Comparison of ENCODE assay signal across 1 cellular context in the genomic region with DNA sequence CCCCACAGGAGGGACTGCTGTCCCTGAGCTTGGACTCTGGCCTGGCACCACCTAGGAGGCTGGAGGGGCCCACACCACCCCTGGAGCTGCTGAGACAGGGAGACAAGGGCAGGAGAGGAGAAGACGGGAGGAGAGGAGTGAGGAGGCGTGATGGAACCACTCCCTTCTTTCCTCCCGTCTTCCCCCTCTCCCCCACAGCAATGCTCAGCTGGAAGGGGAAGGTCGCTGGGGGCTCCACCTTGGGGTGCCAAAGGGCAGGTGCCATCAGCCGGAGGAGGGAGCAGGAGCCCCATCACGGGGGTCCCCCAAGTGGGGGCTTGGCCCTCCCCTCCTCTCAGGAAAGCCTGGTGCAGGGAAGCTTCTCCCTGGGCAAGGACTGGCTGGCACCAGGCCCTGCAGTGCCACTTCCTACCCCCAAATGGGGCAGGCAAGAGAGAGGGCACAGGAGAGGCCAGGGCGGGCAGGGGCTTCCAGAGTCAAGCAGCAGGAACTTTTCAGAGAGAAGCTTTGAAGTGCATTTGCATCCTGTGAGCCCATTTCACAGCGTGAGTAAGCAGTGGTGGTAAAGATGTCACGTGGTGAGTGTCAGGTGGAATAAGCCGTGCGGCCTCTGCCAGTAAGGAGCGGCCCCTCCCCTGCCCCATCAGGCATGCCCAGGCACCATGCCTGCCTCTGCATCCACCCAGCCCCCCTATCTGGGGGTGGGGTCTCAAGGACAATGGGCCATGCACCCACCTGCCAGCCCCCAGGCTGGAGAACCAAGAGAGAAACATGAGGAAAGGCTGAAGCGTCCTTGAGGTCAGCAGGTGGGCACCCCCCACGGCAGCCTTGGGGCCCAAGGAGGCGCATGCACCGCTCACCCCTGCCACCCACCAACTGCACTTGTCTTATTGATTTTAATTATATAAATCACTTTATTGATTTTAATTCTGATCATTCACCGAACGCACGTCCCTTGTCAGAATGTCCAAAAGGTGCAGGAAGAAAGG.
TF ChIP-seq lines count a peak whose summit lies in the region.

No MANE protein-coding gene starts in this region.

TF ChIP-seq in HepG2, 621 proteins besides CTCF, POLR2A, EP300 and RAD21 (continued from another document and continues in another):
- TF ChIP-seq, protein P1, sequence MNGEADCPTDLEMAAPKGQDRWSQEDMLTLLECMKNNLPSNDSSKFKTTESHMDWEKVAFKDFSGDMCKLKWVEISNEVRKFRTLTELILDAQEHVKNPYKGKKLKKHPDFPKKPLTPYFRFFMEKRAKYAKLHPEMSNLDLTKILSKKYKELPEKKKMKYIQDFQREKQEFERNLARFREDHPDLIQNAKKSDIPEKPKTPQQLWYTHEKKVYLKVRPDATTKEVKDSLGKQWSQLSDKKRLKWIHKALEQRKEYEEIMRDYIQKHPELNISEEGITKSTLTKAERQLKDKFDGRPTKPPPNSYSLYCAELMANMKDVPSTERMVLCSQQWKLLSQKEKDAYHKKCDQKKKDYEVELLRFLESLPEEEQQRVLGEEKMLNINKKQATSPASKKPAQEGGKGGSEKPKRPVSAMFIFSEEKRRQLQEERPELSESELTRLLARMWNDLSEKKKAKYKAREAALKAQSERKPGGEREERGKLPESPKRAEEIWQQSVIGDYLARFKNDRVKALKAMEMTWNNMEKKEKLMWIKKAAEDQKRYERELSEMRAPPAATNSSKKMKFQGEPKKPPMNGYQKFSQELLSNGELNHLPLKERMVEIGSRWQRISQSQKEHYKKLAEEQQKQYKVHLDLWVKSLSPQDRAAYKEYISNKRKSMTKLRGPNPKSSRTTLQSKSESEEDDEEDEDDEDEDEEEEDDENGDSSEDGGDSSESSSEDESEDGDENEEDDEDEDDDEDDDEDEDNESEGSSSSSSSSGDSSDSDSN (CRISPR knock-in tag; IDR thresholded peaks at IDR 0.05) = no peak; the same call in 1 of the 2 replicates
- TF ChIP-seq ZNF205 (CRISPR knock-in tag; IDR thresholded peaks at IDR 0.05) = no peak
- no peak for TF ChIP-seq PITX1 (CRISPR knock-in tag; IDR thresholded peaks at IDR 0.05)
- no peak for TF ChIP-seq ZFP1 (CRISPR knock-in tag; IDR thresholded peaks at IDR 0.05)
- no peak for TF ChIP-seq PHF21A (CRISPR knock-in tag; IDR thresholded peaks at IDR 0.05)
- no peak for TF ChIP-seq HNF4A (CRISPR knock-in tag; IDR thresholded peaks at IDR 0.05)
- TF ChIP-seq, protein P2, sequence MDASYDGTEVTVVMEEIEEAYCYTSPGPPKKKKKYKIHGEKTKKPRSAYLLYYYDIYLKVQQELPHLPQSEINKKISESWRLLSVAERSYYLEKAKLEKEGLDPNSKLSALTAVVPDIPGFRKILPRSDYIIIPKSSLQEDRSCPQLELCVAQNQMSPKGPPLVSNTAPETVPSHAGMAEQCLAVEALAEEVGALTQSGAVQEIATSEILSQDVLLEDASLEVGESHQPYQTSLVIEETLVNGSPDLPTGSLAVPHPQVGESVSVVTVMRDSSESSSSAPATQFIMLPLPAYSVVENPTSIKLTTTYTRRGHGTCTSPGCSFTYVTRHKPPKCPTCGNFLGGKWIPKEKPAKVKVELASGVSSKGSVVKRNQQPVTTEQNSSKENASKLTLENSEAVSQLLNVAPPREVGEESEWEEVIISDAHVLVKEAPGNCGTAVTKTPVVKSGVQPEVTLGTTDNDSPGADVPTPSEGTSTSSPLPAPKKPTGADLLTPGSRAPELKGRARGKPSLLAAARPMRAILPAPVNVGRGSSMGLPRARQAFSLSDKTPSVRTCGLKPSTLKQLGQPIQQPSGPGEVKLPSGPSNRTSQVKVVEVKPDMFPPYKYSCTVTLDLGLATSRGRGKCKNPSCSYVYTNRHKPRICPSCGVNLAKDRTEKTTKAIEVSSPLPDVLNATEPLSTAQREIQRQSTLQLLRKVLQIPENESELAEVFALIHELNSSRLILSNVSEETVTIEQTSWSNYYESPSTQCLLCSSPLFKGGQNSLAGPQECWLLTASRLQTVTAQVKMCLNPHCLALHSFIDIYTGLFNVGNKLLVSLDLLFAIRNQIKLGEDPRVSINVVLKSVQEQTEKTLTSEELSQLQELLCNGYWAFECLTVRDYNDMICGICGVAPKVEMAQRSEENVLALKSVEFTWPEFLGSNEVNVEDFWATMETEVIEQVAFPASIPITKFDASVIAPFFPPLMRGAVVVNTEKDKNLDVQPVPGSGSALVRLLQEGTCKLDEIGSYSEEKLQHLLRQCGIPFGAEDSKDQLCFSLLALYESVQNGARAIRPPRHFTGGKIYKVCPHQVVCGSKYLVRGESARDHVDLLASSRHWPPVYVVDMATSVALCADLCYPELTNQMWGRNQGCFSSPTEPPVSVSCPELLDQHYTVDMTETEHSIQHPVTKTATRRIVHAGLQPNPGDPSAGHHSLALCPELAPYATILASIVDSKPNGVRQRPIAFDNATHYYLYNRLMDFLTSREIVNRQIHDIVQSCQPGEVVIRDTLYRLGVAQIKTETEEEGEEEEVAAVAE (CRISPR knock-in tag; IDR thresholded peaks at IDR 0.05; ENCODE audit: borderline replicate concordance) = no peak
- TF ChIP-seq CREM (IDR thresholded peaks at IDR 0.05) = no peak
- TF ChIP-seq CREM (CRISPR knock-in tag; IDR thresholded peaks at IDR 0.05) = no peak
- TF ChIP-seq, protein P3, sequence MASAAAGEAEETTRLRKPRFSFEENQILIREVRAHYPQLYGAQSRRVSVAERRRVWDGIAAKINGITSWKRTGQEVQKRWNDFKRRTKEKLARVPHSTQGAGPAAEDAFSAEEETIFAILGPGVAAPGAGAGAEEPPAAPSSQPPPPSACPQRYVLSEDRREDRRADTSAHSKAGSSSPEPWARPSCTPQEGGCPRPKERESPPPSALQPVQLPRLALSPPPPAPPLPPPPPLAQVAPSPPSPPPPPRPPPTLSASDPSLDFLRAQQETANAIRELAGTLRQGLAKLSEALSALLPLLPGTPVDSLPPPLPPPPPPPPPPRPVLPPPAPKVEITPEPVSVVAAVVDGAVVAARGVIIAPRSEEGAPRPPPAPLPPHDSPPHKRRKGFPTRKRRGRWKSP (CRISPR knock-in tag; IDR thresholded peaks at IDR 0.05) = no peak
- peak; percentile 11 for TF ChIP-seq AGO2 (optimal IDR thresholded peaks at IDR 0.05; ENCODE audit: low read depth, low read length)
- TF ChIP-seq TFE3 (CRISPR knock-in tag; IDR thresholded peaks at IDR 0.05) = no peak
- TF ChIP-seq ZNF883 (CRISPR knock-in tag; IDR thresholded peaks at IDR 0.05; ENCODE audit: not compliant biosample characterization) = no peak
- TF ChIP-seq PRDM15 (CRISPR knock-in tag; IDR thresholded peaks at IDR 0.05) = no peak
- no peak for TF ChIP-seq HNRNPK (IDR thresholded peaks at IDR 0.05; ENCODE audit: low read depth, low read length, poor library complexity, severe bottlenecking)
- TF ChIP-seq, protein P4, sequence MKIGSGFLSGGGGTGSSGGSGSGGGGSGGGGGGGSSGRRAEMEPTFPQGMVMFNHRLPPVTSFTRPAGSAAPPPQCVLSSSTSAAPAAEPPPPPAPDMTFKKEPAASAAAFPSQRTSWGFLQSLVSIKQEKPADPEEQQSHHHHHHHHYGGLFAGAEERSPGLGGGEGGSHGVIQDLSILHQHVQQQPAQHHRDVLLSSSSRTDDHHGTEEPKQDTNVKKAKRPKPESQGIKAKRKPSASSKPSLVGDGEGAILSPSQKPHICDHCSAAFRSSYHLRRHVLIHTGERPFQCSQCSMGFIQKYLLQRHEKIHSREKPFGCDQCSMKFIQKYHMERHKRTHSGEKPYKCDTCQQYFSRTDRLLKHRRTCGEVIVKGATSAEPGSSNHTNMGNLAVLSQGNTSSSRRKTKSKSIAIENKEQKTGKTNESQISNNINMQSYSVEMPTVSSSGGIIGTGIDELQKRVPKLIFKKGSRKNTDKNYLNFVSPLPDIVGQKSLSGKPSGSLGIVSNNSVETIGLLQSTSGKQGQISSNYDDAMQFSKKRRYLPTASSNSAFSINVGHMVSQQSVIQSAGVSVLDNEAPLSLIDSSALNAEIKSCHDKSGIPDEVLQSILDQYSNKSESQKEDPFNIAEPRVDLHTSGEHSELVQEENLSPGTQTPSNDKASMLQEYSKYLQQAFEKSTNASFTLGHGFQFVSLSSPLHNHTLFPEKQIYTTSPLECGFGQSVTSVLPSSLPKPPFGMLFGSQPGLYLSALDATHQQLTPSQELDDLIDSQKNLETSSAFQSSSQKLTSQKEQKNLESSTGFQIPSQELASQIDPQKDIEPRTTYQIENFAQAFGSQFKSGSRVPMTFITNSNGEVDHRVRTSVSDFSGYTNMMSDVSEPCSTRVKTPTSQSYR (CRISPR knock-in tag; IDR thresholded peaks at IDR 0.05; ENCODE audit: borderline replicate concordance) = no peak
- TF ChIP-seq STAT6 (CRISPR knock-in tag; IDR thresholded peaks at IDR 0.05; ENCODE audit: borderline replicate concordance) = no peak
- TF ChIP-seq ZNF12 (CRISPR knock-in tag; IDR thresholded peaks at IDR 0.05) = no peak
- no peak for TF ChIP-seq PBX3 (CRISPR knock-in tag; IDR thresholded peaks at IDR 0.05; ENCODE audit: borderline replicate concordance)
- TF ChIP-seq ZNF781 (CRISPR knock-in tag; IDR thresholded peaks at IDR 0.05; ENCODE audit: borderline replicate concordance, not compliant biosample characterization) = no peak
- no peak for TF ChIP-seq ATF7-NPFF (CRISPR knock-in tag; IDR thresholded peaks at IDR 0.05; ENCODE audit: low read depth)
- no peak for TF ChIP-seq ZNF720 (CRISPR knock-in tag; IDR thresholded peaks at IDR 0.05)
- no peak for TF ChIP-seq ATF3 (CRISPR knock-in tag; IDR thresholded peaks at IDR 0.05)
